ENCODE assay signal across 27 cellular contexts in the genomic region with DNA sequence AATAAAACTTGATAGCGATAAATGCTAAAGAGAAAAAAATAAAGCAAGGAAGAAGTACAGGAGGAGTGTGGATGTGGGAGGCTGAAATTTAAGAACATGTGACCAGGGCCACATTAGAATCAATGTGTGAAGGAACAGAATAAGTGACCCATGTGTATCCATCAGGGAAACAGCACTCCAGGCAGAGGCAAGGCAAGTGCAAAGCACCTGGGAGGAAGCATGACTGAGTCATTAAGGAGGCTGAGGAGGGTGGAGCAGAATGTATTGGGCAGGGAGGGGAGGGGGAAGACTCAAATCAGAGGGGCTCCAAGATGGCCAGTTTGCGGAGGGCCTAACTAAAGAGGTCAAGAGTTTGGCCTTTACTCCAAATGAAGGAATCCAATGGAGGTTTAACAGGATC. TPM values are rescaled to one million over a fixed set of nuclear protein-coding genes. Genes with fewer than 3 reads are reported as not detected.
DNase-seq lines count a peak whose midpoint lies in the region; ATAC-seq, FAIRE-seq and TF ChIP-seq lines count a peak whose summit lies in the region.
"Had no signal": no experiment of that assay in that cellular context is flagged by ENCODE, and none has a peak within 500 bp of the region (broad histone marks: within the 10 kb centered on the region; RNA-seq: fewer than 3 reads in every experiment).

No MANE protein-coding gene starts in this region.

- TF ChIP-seq POLR2A in endothelial cell of umbilical vein (IDR thresholded peaks at IDR 0.05; ENCODE audit: low read depth, low read length): no peak
- TF ChIP-seq POLR2A in thyroid gland (IDR thresholded peaks at IDR 0.05): no peak

- H3K4me1 ChIP-seq in endothelial cell of umbilical vein (ENCODE audit: control insufficient read depth, extremely low read depth, insufficient read depth, low read length) (peaks cover 39% of the 10 kb centered on the region), thyroid gland (peaks cover 50 to 73% of the 10 kb centered on the region in 2 donors), OCI-LY7 (ENCODE audit: insufficient read depth, low read length, poor library complexity, severe bottlenecking) (peaks cover 29% of the 10 kb centered on the region), right cardiac atrium (ENCODE audit: control insufficient read depth, insufficient read depth, low read length) (peaks cover 3% of the 10 kb centered on the region)

- no peaks in the 10 kb centered on the region for H3K9me3 Mint-ChIP-seq in stimulated activated naive CD8-positive, alpha-beta T cell treated with anti-CD3 and anti-CD28 coated beads, Interleukin-15, Interleukin-2, amounts not matched to agents 100 ng/mL and 50 ng/mL, for 24 hours
- no peaks in the 10 kb centered on the region for H3K9me3 Mint-ChIP-seq in activated CD4-positive, alpha-beta memory T cell treated with anti-CD3 and anti-CD28 coated beads for 36 hours
- H3K9me3 Mint-ChIP-seq: IgD-negative memory B cell; neural progenitor cell; stimulated activated memory B cell treated with anti-CD40 and anti-IgM and Interleukin-4, amounts not matched to agents 10 μg/mL and 1 μg/mL and 100 μg/mL, for 72 hours had no signal

- H3K9ac ChIP-seq in endothelial cell of umbilical vein (replicated peaks; ENCODE audit: extremely low read depth, insufficient read depth, low read length): no peak overlapping the region
- H3K9ac ChIP-seq: neural progenitor cell had no signal

- POLR2A ChIA-PET in activated CD4-positive, alpha-beta memory T cell treated with anti-CD3 and anti-CD28 coated beads for 36 hours (lab: Charles Lee): no interaction called here
- POLR2A ChIA-PET in endothelial cell of umbilical vein (lab: Charles Lee) (no interaction called here), OCI-LY7 (lab: Charles Lee) (no interaction called here)

- H3K27ac Mint-ChIP-seq in stimulated activated naive CD8-positive, alpha-beta T cell treated with anti-CD3 and anti-CD28 coated beads, Interleukin-15, Interleukin-2, amounts not matched to agents 100 ng/mL and 50 ng/mL, for 24 hours: peak overlapping the region; percentile 72
- H3K27ac Mint-ChIP-seq in activated CD4-positive, alpha-beta memory T cell treated with anti-CD3 and anti-CD28 coated beads for 36 hours: peak overlapping the region; percentile 52
- H3K27ac Mint-ChIP-seq: IgD-negative memory B cell; neural progenitor cell; stimulated activated memory B cell treated with anti-CD40 and anti-IgM and Interleukin-4, amounts not matched to agents 10 μg/mL and 1 μg/mL and 100 μg/mL, for 72 hours had no signal

- 96 to 100% methylated on average over 2 of the region's 2 CpGs for WGBS in thyroid gland, 2 donors
- 100% methylated on average over 2 of the region's 2 CpGs for WGBS in right cardiac atrium

- H3K4me1 Mint-ChIP-seq in stimulated activated naive CD8-positive, alpha-beta T cell treated with anti-CD3 and anti-CD28 coated beads, Interleukin-15, Interleukin-2, amounts not matched to agents 100 ng/mL and 50 ng/mL, for 24 hours (ENCODE audit: low read depth): peaks cover 84% of the 10 kb centered on the region
- peaks cover 74% of the 10 kb centered on the region for H3K4me1 Mint-ChIP-seq in activated CD4-positive, alpha-beta memory T cell treated with anti-CD3 and anti-CD28 coated beads for 36 hours (ENCODE audit: low read depth)

- H3K4me2 ChIP-seq in endothelial cell of umbilical vein (ENCODE audit: insufficient read depth, low read length) (no peak overlapping the region), OCI-LY7 (ENCODE audit: low read length) (no peak overlapping the region)
- H3K4me2 ChIP-seq: neural progenitor cell had no signal

- FAIRE-seq in endothelial cell of umbilical vein (lab: Jason Lieb, UNC): no peak
- FAIRE-seq: endometrium, G401.6 had no signal

- dilution Hi-C loops in endothelial cell of umbilical vein (cut with MboI; ENCODE audit: extremely low pct_ligation_motif_present, low sequenced_read_pairs): no loop called here

- H2AFZ ChIP-seq in endothelial cell of umbilical vein (ENCODE audit: low read depth, low read length) (no peak overlapping the region), OCI-LY7 (ENCODE audit: low read length) (no peak overlapping the region)
- H2AFZ ChIP-seq: neural progenitor cell had no signal

- H4K20me1 ChIP-seq in endothelial cell of umbilical vein (replicated peaks; ENCODE audit: control insufficient read depth, extremely low read depth, insufficient read depth, low read length) (peaks cover 7% of the 10 kb centered on the region), OCI-LY7 (ENCODE audit: insufficient read depth, low read length) (peaks cover 10% of the 10 kb centered on the region; the same call in 1 of the 2 replicates)

- ATAC-seq in stimulated activated naive CD8-positive, alpha-beta T cell treated with anti-CD3 and anti-CD28 coated beads, Interleukin-15, Interleukin-2, amounts not matched to agents 100 U/mL and 50 U/mL, for 24 hours: no peak
- ATAC-seq in right cardiac atrium (no peak), omental fat pad (ENCODE audit: low FRiP score) (no peak)
- ATAC-seq: gastroesophageal sphincter; Panc1; stimulated activated memory B cell treated with anti-CD40 and anti-IgM and Interleukin-4, amounts not matched to agents 10 μg/mL and 1 μg/mL and 100 μg/mL, for 72 hours had no signal

- H3K79me2 ChIP-seq in endothelial cell of umbilical vein (ENCODE audit: control insufficient read depth, insufficient read depth, low read length) (peaks cover 94% of the 10 kb centered on the region), OCI-LY7 (ENCODE audit: insufficient read depth, low read depth, low read length) (peaks cover 64% of the 10 kb centered on the region)

- H3K4me3 ChIP-seq in endothelial cell of umbilical vein (replicated peaks in 1 of 3; ENCODE audit: insufficient read depth in 1 of 3, low read depth in 1 of 3, low read length in 3 of 3) (no peak overlapping the region), thyroid gland (replicated peaks in 1 of 3) (no peak overlapping the region), OCI-LY7 (ENCODE audit: low read depth, low read length, poor library complexity, severe bottlenecking) (no peak overlapping the region), right cardiac atrium (ENCODE audit: low read length) (no peak overlapping the region)
- H3K4me3 ChIP-seq: gastroesophageal sphincter, neural progenitor cell, sigmoid colon, vagina had no signal

- H3K36me3 ChIP-seq in endothelial cell of umbilical vein (ENCODE audit: control insufficient read depth in 2 of 2, extremely low read depth in 1 of 2, insufficient read depth in 2 of 2, low read length in 2 of 2) (peaks cover 11 to 24% of the 10 kb centered on the region in 2 experiments), thyroid gland (peaks cover 16 to 24% of the 10 kb centered on the region in 2 donors), OCI-LY7 (ENCODE audit: insufficient read depth, low read length) (peaks cover 91% of the 10 kb centered on the region)

- no peak for DNase-seq in stimulated activated naive CD8-positive, alpha-beta T cell treated with anti-CD3 and anti-CD28 coated beads, Interleukin-15, Interleukin-2, amounts not matched to agents 100 U/mL and 50 U/mL, for 24 hours
- no peak for DNase-seq in activated CD4-positive, alpha-beta memory T cell treated with anti-CD3 and anti-CD28 coated beads for 36 hours
- no peak for DNase-seq in endothelial cell of umbilical vein (ENCODE audit: low read depth, low spot score)
- DNase-seq in thyroid gland: peak; percentile 56
- no peak for DNase-seq in OCI-LY7 (ENCODE audit: low spot score)
- no peak for DNase-seq in right cardiac atrium
- no peak for DNase-seq in omental fat pad (ENCODE audit: low spot score)
- DNase-seq: activated naive CD4-positive, alpha-beta T cell; activated T-cell treated with anti-CD3 and anti-CD28 coated beads, Interleukin-2, amount 50 U/mL, for 1 hour; dermis blood vessel endothelial cell; H7; hippocampal formation; NCI-H1694 treated with DMSO at 0.1 percent for 48 hours; NCI-H2171; NCI-H524 treated with DMSO at 0.1 percent for 48 hours; SHP77; sigmoid colon; stimulated activated CD4-positive, alpha-beta T cell treated with anti-CD3 and anti-CD28 coated beads, Interleukin-4, amount 100 ng/mL, for 24 hours had no signal

- no peaks in the 10 kb centered on the region for H3K9me3 ChIP-seq in endothelial cell of umbilical vein (replicated peaks; ENCODE audit: control insufficient read depth, insufficient read depth, low read length)
- no peaks in the 10 kb centered on the region for H3K9me3 ChIP-seq in thyroid gland
- no peaks in the 10 kb centered on the region for H3K9me3 ChIP-seq in OCI-LY7 (ENCODE audit: low read length)
- no peaks in the 10 kb centered on the region for H3K9me3 ChIP-seq in right cardiac atrium (ENCODE audit: control insufficient read depth, low read length)
- H3K9me3 ChIP-seq: gastroesophageal sphincter, sigmoid colon, vagina had no signal

- intact Hi-C loops in activated CD4-positive, alpha-beta memory T cell treated with anti-CD3 and anti-CD28 coated beads for 36 hours (cut with micrococcal nuclease): no loop called here
- intact Hi-C loops in endothelial cell of umbilical vein (cut with micrococcal nuclease): no loop called here
- intact Hi-C loops in thyroid gland (cut with DNase I): no loop called here
- intact Hi-C loops in OCI-LY7 (cut with micrococcal nuclease; ENCODE audit: unreplicated experiment): no loop called here
- intact Hi-C loops in right cardiac atrium (cut with DNase I): no loop called here

- H3K27ac ChIP-seq in endothelial cell of umbilical vein (ENCODE audit: insufficient read depth, low read depth, low read length) (no peak overlapping the region), thyroid gland (peak overlapping the region; percentile 71 to 91 (median 81)), OCI-LY7 (ENCODE audit: low read depth, low read length, poor library complexity, severe bottlenecking) (no peak overlapping the region), right cardiac atrium (ENCODE audit: low read length) (no peak overlapping the region)
- H3K27ac ChIP-seq: neural progenitor cell, vagina had no signal

- no TSS peak for BruUV-seq in endothelial cell of umbilical vein (replicated peaks; lab: Mats Ljungman, UMichigan)
- no TSS peak for BruUV-seq in OCI-LY7 (replicated peaks; lab: Mats Ljungman, UMichigan)

- H3K27me3 ChIP-seq in endothelial cell of umbilical vein (ENCODE audit: control insufficient read depth in 2 of 2, insufficient read depth in 2 of 2, low read length in 2 of 2) (no peaks in the 10 kb centered on the region), thyroid gland (no peaks in the 10 kb centered on the region), right cardiac atrium (ENCODE audit: control insufficient read depth, insufficient read depth) (no peaks in the 10 kb centered on the region)
- H3K27me3 ChIP-seq: gastroesophageal sphincter, neural progenitor cell, sigmoid colon, vagina had no signal

- no peaks in the 10 kb centered on the region for H3K9me2 ChIP-seq in OCI-LY7 (ENCODE audit: insufficient read depth, low read length)

- peaks cover 62% of the 10 kb centered on the region for H3K36me3 Mint-ChIP-seq in stimulated activated naive CD8-positive, alpha-beta T cell treated with anti-CD3 and anti-CD28 coated beads, Interleukin-15, Interleukin-2, amounts not matched to agents 100 ng/mL and 50 ng/mL, for 24 hours (ENCODE audit: low read depth)
- H3K36me3 Mint-ChIP-seq in activated CD4-positive, alpha-beta memory T cell treated with anti-CD3 and anti-CD28 coated beads for 36 hours: peaks cover 44% of the 10 kb centered on the region
- H3K36me3 Mint-ChIP-seq: IgD-negative memory B cell had no signal

- H3K4me3 Mint-ChIP-seq in stimulated activated naive CD8-positive, alpha-beta T cell treated with anti-CD3 and anti-CD28 coated beads, Interleukin-15, Interleukin-2, amounts not matched to agents 100 ng/mL and 50 ng/mL, for 24 hours: no peak overlapping the region
- H3K4me3 Mint-ChIP-seq in activated CD4-positive, alpha-beta memory T cell treated with anti-CD3 and anti-CD28 coated beads for 36 hours: no peak overlapping the region
- H3K4me3 Mint-ChIP-seq: IgD-negative memory B cell; neural progenitor cell; stimulated activated memory B cell treated with anti-CD40 and anti-IgM and Interleukin-4, amounts not matched to agents 10 μg/mL and 1 μg/mL and 100 μg/mL, for 72 hours had no signal

- TF ChIP-seq CTCF in endothelial cell of umbilical vein (IDR thresholded peaks at IDR 0.05; ENCODE audit: extremely low read depth in 1 of 2, insufficient read depth in 1 of 2, low read depth in 1 of 2, low read length in 2 of 2) (no peak), thyroid gland (IDR thresholded peaks at IDR 0.05) (no peak), OCI-LY7 (conservative IDR thresholded peaks at IDR 0.05; ENCODE audit: low read length) (no peak), omental fat pad (IDR thresholded peaks at IDR 0.05) (no peak)

- H3K27me3 Mint-ChIP-seq in stimulated activated naive CD8-positive, alpha-beta T cell treated with anti-CD3 and anti-CD28 coated beads, Interleukin-15, Interleukin-2, amounts not matched to agents 100 ng/mL and 50 ng/mL, for 24 hours: no peaks in the 10 kb centered on the region
- no peaks in the 10 kb centered on the region for H3K27me3 Mint-ChIP-seq in activated CD4-positive, alpha-beta memory T cell treated with anti-CD3 and anti-CD28 coated beads for 36 hours
- H3K27me3 Mint-ChIP-seq: IgD-negative memory B cell; stimulated activated memory B cell treated with anti-CD40 and anti-IgM and Interleukin-4, amounts not matched to agents 10 μg/mL and 1 μg/mL and 100 μg/mL, for 72 hours had no signal

- CTCF ChIA-PET in activated CD4-positive, alpha-beta memory T cell treated with anti-CD3 and anti-CD28 coated beads for 36 hours (lab: Charles Lee): interaction anchor here (1.1 kb wide), 1 partner anchor 48 kb away, joined by 3 read pairs; no protein-coding TSS in a partner anchor
- CTCF ChIA-PET in endothelial cell of umbilical vein (lab: Charles Lee): interaction anchor here (0.7 to 1.8 kb wide), 2 partner anchors 9 to 45 kb away, joined by 3 to 5 read pairs; no protein-coding TSS in a partner anchor
- CTCF ChIA-PET in OCI-LY7 (lab: Charles Lee; ENCODE audit: unreplicated experiment): no interaction called here

- H3K9me1 ChIP-seq in endothelial cell of umbilical vein (replicated peaks; ENCODE audit: control insufficient read depth, extremely low read depth, insufficient read depth, low read length): peaks cover 2% of the 10 kb centered on the region

RNA-seq across cellular contexts. Expression of a gene that starts 8.0 kb away (rescaled TPM):
- total RNA-seq in activated CD4-positive, alpha-beta memory T cell treated with anti-CD3 and anti-CD28 coated beads for 36 hours: 10 to 100 TPM; 44.0 to 44.4 TPM
- 58.9 and 61.9 TPM in 2 replicates for total RNA-seq in endothelial cell of umbilical vein
- 29.7 and 35.3 TPM in 2 replicates for polyA plus RNA-seq in endothelial cell of umbilical vein
- 48.8 and 51.7 TPM in 2 replicates for polyA plus RNA-seq in endothelial cell of umbilical vein (2011; cell fraction: cytosol; rRNA removed)
- 43.0 and 46.3 TPM in 2 replicates for polyA plus RNA-seq in endothelial cell of umbilical vein (2011; cell fraction: nucleus; rRNA removed)
- polyA plus RNA-seq in endothelial cell of umbilical vein (2012): 39.2 and 43.2 TPM in 2 replicates
- polyA minus RNA-seq in endothelial cell of umbilical vein: 42.5 and 44.7 TPM in 2 replicates
- 8.6 TPM for polyA minus RNA-seq in endothelial cell of umbilical vein (2011; cell fraction: cytosol; rRNA and poly(A)+ RNA removed)
- 19.7 and 22.6 TPM in 2 replicates for polyA minus RNA-seq in endothelial cell of umbilical vein (2011; cell fraction: nucleus; rRNA and poly(A)+ RNA removed)
- total RNA-seq in thyroid gland: 10 to 100 TPM; 55.5 to 92.8 (median 79.2) TPM
- 33.0 and 62.5 TPM in 2 replicates for total RNA-seq in OCI-LY7 (2014; rRNA removed; shearing (Covaris generic))
- 38.3 and 44.0 TPM in 2 replicates for total RNA-seq in OCI-LY7 (2022)
- total RNA-seq in right cardiac atrium: 10 to 100 TPM in 1 of 4 donors, 1 to 10 TPM in 3; 9.4 to 19.2 (median 9.8) TPM
- polyA plus RNA-seq in right cardiac atrium: 7.2 TPM
- 10 to 100 TPM; 20.1 to 26.8 (median 25.3) TPM for total RNA-seq in omental fat pad

Comparison
In these comparisons a context has a peak if more than half of its experiments do, and no peak if none do; other contexts are left out.
1. DNase-seq: peak in thyroid gland (2 of 2); none in stimulated activated naive CD8-positive, alpha-beta T cell treated with anti-CD3 and anti-CD28 coated beads, Interleukin-15, Interleukin-2, amounts not matched to agents 100 U/mL and 50 U/mL, for 24 hours (single experiment), activated CD4-positive, alpha-beta memory T cell treated with anti-CD3 and anti-CD28 coated beads for 36 hours (single experiment), endothelial cell of umbilical vein (single experiment), OCI-LY7 (single experiment), right cardiac atrium (0 of 3) and omental fat pad (single experiment).
2. H3K27ac ChIP-seq: peak in thyroid gland (3 of 3); none in endothelial cell of umbilical vein (single experiment), OCI-LY7 (single experiment) and right cardiac atrium (single experiment).